15 cellular contexts compared by ENCODE assay signal in genomic region chr1:203362561-203363055, GRCh38. TPM values are rescaled to one million over a fixed set of nuclear protein-coding genes. Genes with fewer than 3 reads are reported as not detected.
DNase-seq lines count a peak whose midpoint lies in the region; ATAC-seq and TF ChIP-seq lines count a peak whose summit lies in the region.
"Had no signal": no experiment of that assay in that cellular context is flagged by ENCODE, and none has a peak within 500 bp of the region (broad histone marks: within the 10 kb centered on the region; RNA-seq: fewer than 3 reads in every experiment).

No MANE protein-coding gene starts in this region.

- H3K4me1 ChIP-seq in OCI-LY1 (ENCODE audit: insufficient read depth, low read length, severe bottlenecking): peaks cover 24% of the 10 kb centered on the region
- H3K4me1 ChIP-seq in neural progenitor cell: peaks cover 25% of the 10 kb centered on the region

- H3K9me3 ChIP-seq in OCI-LY1 (ENCODE audit: low read length) (0 out of 2 replicates have a peak, but pooled peaks cover under 1% of the 10 kb centered on the region), neural progenitor cell (ENCODE audit: low read depth) (no peaks in the 10 kb centered on the region)
- H3K9me3 ChIP-seq: SJSA1 had no signal

- H3K79me2 ChIP-seq in OCI-LY1 (ENCODE audit: insufficient read depth, low read length) (no peaks in the 10 kb centered on the region), neural progenitor cell (ENCODE audit: low read depth) (no peaks in the 10 kb centered on the region)

- ATAC-seq in HG03108 (IDR thresholded peaks at IDR 0.05; ENCODE audit: unreplicated experiment) (no peak), GM18870 (IDR thresholded peaks at IDR 0.05; ENCODE audit: unreplicated experiment) (no peak), HG03442 (IDR thresholded peaks at IDR 0.05; ENCODE audit: unreplicated experiment) (no peak)
- ATAC-seq: activated CD8-positive, alpha-beta T cell treated with anti-CD3 and anti-CD28 coated beads for 36 hours had no signal

- no peak overlapping the region; the same call in 1 of the 2 replicates for H3K9ac ChIP-seq in OCI-LY1 (ENCODE audit: low read length)
- no peak overlapping the region for H3K9ac ChIP-seq in neural progenitor cell

- no peaks in the 10 kb centered on the region for H3K36me3 Mint-ChIP-seq in neural progenitor cell

- peaks cover 4% of the 10 kb centered on the region for H3K27me3 Mint-ChIP-seq in neural progenitor cell (ENCODE audit: insufficient read depth, low read depth)

- H3F3A ChIP-seq in OCI-LY1 (ENCODE audit: insufficient read depth, low read length): no peaks in the 10 kb centered on the region
- H3F3A ChIP-seq in neural progenitor cell (ENCODE audit: low read depth): peaks cover 5% of the 10 kb centered on the region

- H3K4me3 ChIP-seq in OCI-LY1 (ENCODE audit: low read depth, low read length, poor library complexity, severe bottlenecking) (no peak overlapping the region), neural progenitor cell (no peak overlapping the region)
- H3K4me3 ChIP-seq: SJSA1 had no signal

- H3K27ac Mint-ChIP-seq in neural progenitor cell: peak overlapping the region; percentile 74
- H3K27ac Mint-ChIP-seq: activated CD8-positive, alpha-beta T cell treated with anti-CD3 and anti-CD28 coated beads for 36 hours; T-helper 1 cell treated with Interleukin-12 subunit alpha and Interleukin-12 subunit beta and Interleukin-4 antibody, amounts not matched to agents 30 μg/mL and 1 μg/mL, for 36 hours had no signal

- H4K20me1 ChIP-seq in OCI-LY1 (ENCODE audit: insufficient read depth, low read length) (no peaks in the 10 kb centered on the region), neural progenitor cell (ENCODE audit: low read depth) (no peaks in the 10 kb centered on the region)

- no peaks in the 10 kb centered on the region for H3K9me2 ChIP-seq in OCI-LY1 (ENCODE audit: low read depth, low read length)

- no peak overlapping the region for H3K4me2 ChIP-seq in OCI-LY1 (ENCODE audit: low read length)
- H3K4me2 ChIP-seq in neural progenitor cell: no peak overlapping the region

- no peak overlapping the region for H2AFZ ChIP-seq in OCI-LY1 (ENCODE audit: low read length)
- H2AFZ ChIP-seq in neural progenitor cell (replicated peaks): no peak overlapping the region

- H3K4me1 Mint-ChIP-seq in neural progenitor cell: peaks cover 36% of the 10 kb centered on the region

- H3K27ac ChIP-seq in OCI-LY1 (ENCODE audit: low read depth, low read length, poor library complexity, severe bottlenecking) (peak overlapping the region; percentile 27), neural progenitor cell (no peak overlapping the region)
- H3K27ac ChIP-seq: SJSA1 had no signal

- H3K27me3 ChIP-seq in OCI-LY1 (ENCODE audit: insufficient read depth, low read length) (no peaks in the 10 kb centered on the region), neural progenitor cell (peaks cover 3% of the 10 kb centered on the region)
- H3K27me3 ChIP-seq: SJSA1 had no signal

- DNase-seq in DMS153 (lab: John Stamatoyannopoulos, UW): peak; percentile 54
- peak; percentile 73 for DNase-seq in NCI-H1436 treated with DMSO at 0.1 percent for 48 hours (lab: John Stamatoyannopoulos, UW)
- no peak for DNase-seq in neural progenitor cell (ENCODE audit: low spot score)
- DNase-seq in NCI-H2227 (lab: John Stamatoyannopoulos, UW; ENCODE audit: unreplicated experiment): no peak
- DNase-seq: activated CD8-positive, alpha-beta T cell treated with anti-CD3 and anti-CD28 coated beads for 36 hours; activated naive CD4-positive, alpha-beta T cell treated with anti-CD3 and anti-CD28 coated beads, Interleukin-2, amount 50 U/mL, for 16 hours; activated T-cell treated with anti-CD3 and anti-CD28 coated beads, Interleukin-2, amount 50 U/mL, for 1 hour; NCI-H446 treated with DMSO at 0.1 percent for 48 hours had no signal

- TF ChIP-seq CTCF in OCI-LY1 (IDR thresholded peaks at IDR 0.05; ENCODE audit: low read length): no peak
- no peak for TF ChIP-seq CTCF in neural progenitor cell (IDR thresholded peaks at IDR 0.05)

- no peak overlapping the region for H3K4me3 Mint-ChIP-seq in neural progenitor cell
- H3K4me3 Mint-ChIP-seq: activated CD8-positive, alpha-beta T cell treated with anti-CD3 and anti-CD28 coated beads for 36 hours; T-helper 1 cell treated with Interleukin-12 subunit alpha and Interleukin-12 subunit beta and Interleukin-4 antibody, amounts not matched to agents 30 μg/mL and 1 μg/mL, for 36 hours had no signal

- H3K9me3 Mint-ChIP-seq in neural progenitor cell: no peaks in the 10 kb centered on the region
- H3K9me3 Mint-ChIP-seq: activated CD8-positive, alpha-beta T cell treated with anti-CD3 and anti-CD28 coated beads for 36 hours; T-helper 1 cell treated with Interleukin-12 subunit alpha and Interleukin-12 subunit beta and Interleukin-4 antibody, amounts not matched to agents 30 μg/mL and 1 μg/mL, for 36 hours had no signal

- H3K36me3 ChIP-seq in OCI-LY1 (ENCODE audit: insufficient read depth, low read length) (no peaks in the 10 kb centered on the region; the same call in 1 of the 2 replicates), neural progenitor cell (no peaks in the 10 kb centered on the region)
- H3K36me3 ChIP-seq: SJSA1 had no signal

RNA-seq across cellular contexts. Expression of gene FMOD, which starts 11.7 kb away (rescaled TPM):
- 0.19 TPM in 1 of 2 replicates, not detected in the other for total RNA-seq in neural progenitor cell (ENCODE audit: low replicate concordance)
- total RNA-seq: astrocyte had no signal

RNA-seq across cellular contexts. Expression of gene BTG2, which starts 57.3 kb away (rescaled TPM):
- 26.5 and 47.6 TPM in 2 replicates for total RNA-seq in neural progenitor cell (ENCODE audit: low replicate concordance)

Comparison
In these comparisons a context has a peak if more than half of its experiments do, and no peak if none do; other contexts are left out.
1. DNase-seq: peak in DMS153 (single experiment) and NCI-H1436 treated with DMSO at 0.1 percent for 48 hours (single experiment); none in neural progenitor cell (single experiment) and NCI-H2227 (single experiment).